9 cellular contexts compared by ENCODE assay signal in the genomic region with DNA sequence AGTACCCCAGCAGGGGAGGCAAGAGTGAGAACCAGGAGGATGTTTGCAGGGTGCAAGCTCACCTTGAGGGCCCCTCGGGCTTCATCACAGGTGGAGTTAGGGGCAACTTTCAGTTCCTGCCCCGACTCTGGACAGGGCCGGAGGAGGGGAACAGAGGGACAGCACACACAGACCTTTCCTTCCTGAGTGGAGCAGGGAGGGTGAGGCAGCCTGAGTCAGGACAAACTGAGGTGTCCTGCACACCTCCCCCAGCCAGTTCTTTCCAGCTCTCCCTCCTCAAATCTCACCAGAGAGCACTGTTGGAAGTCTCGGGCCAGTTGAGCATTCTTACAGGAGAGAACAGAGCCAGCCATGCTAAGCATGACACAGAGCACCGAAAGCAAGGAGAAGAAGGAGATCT. TPM values are rescaled to one million over a fixed set of nuclear protein-coding genes. Genes with fewer than 3 reads are reported as not detected.
DNase-seq lines count a peak whose midpoint lies in the region; ATAC-seq and TF ChIP-seq lines count a peak whose summit lies in the region.
"Had no signal": no experiment of that assay in that cellular context is flagged by ENCODE, and none has a peak within 500 bp of the region (broad histone marks: within the 10 kb centered on the region; RNA-seq: fewer than 3 reads in every experiment).

No MANE protein-coding gene starts in this region.

- H3K4me3 ChIP-seq in ACC112 (ENCODE audit: low read depth, low read length) (peak overlapping the region; percentile 95), brain microvascular endothelial cell (ENCODE audit: low read depth, low read length) (peak overlapping the region; percentile 74), mesendoderm (ENCODE audit: low read length) (no peak overlapping the region), uterus (peak overlapping the region in 1 of 2 donors; percentile 92)

- H3K27me3 ChIP-seq in ACC112 (ENCODE audit: insufficient read depth, low read length): no peaks in the 10 kb centered on the region
- no peaks in the 10 kb centered on the region for H3K27me3 ChIP-seq in brain microvascular endothelial cell (replicated peaks)
- no peaks in the 10 kb centered on the region for H3K27me3 ChIP-seq in mesendoderm (ENCODE audit: insufficient read depth, low read length, poor library complexity)
- no peaks in the 10 kb centered on the region for H3K27me3 ChIP-seq in uterus

- H4K8ac ChIP-seq in mesendoderm (ENCODE audit: low read depth, low read length): no peak overlapping the region

- no peak overlapping the region for H4K5ac ChIP-seq in mesendoderm (ENCODE audit: low read length)

- intact Hi-C loops in uterus (cut with DNase I; ENCODE audit: low total_unique reads): no loop called here

- no peaks in the 10 kb centered on the region for H3K9me3 Mint-ChIP-seq in HFFc6

- peaks cover 48% of the 10 kb centered on the region for H3K4me1 Mint-ChIP-seq in HFFc6 (ENCODE audit: low read depth)

- H2BK15ac ChIP-seq in mesendoderm (replicated peaks; ENCODE audit: low read depth): no peak overlapping the region

- H3K36me3 Mint-ChIP-seq in HFFc6 (ENCODE audit: low read depth): peaks cover 7% of the 10 kb centered on the region

- H3K23ac ChIP-seq in mesendoderm (ENCODE audit: low read length): peak overlapping the region; percentile 31

- WGBS in mesendoderm (ENCODE audit: extremely low coverage, insufficient coverage, low lambda C conversion rate): no CpG with 5 or more reads among the region's 5 CpGs

- H3K4me1 ChIP-seq in ACC112 (ENCODE audit: control insufficient read depth, insufficient read depth, low read length, unreplicated experiment): peaks cover 26% of the 10 kb centered on the region
- peaks cover 8% of the 10 kb centered on the region for H3K4me1 ChIP-seq in mesendoderm (ENCODE audit: control insufficient read depth, low read depth, low read length)
- H3K4me1 ChIP-seq in uterus: peaks cover 0 to 18% of the 10 kb centered on the region in 2 donors

- H3K36me3 ChIP-seq in ACC112 (ENCODE audit: insufficient read depth, low read length) (peaks cover 4% of the 10 kb centered on the region), brain microvascular endothelial cell (replicated peaks) (peaks cover 5% of the 10 kb centered on the region), mesendoderm (ENCODE audit: control insufficient read depth, insufficient read depth, low read length) (peaks cover 3% of the 10 kb centered on the region), uterus (no peaks in the 10 kb centered on the region)

- peaks cover 17% of the 10 kb centered on the region for H3K79me2 ChIP-seq in ACC112 (ENCODE audit: control insufficient read depth, insufficient read depth, low read length, unreplicated experiment)
- H3K79me2 ChIP-seq in mesendoderm (ENCODE audit: control insufficient read depth, insufficient read depth, low read length): no peaks in the 10 kb centered on the region

- TF ChIP-seq POLR2A in uterus (IDR thresholded peaks at IDR 0.05): no peak

- peaks cover 2% of the 10 kb centered on the region for H3K27me3 Mint-ChIP-seq in HFFc6 (ENCODE audit: insufficient read depth)

- in situ Hi-C loops in brain microvascular endothelial cell (cut with HindIII; ENCODE audit: low pct_ligation_motif_present, low sequenced_read_pairs): no loop called here

- H3K18ac ChIP-seq in mesendoderm (ENCODE audit: low read length): no peak overlapping the region

- peak; percentile 46 for DNase-seq in HFFc6
- no peak for DNase-seq in brain microvascular endothelial cell
- no peak for DNase-seq in mesendoderm
- DNase-seq in uterus: no peak
- no peak for DNase-seq in NCI-H2081 treated with DMSO at 0.1 percent for 48 hours (lab: John Stamatoyannopoulos, UW)
- DNase-seq: stimulated activated CD4-positive, alpha-beta T cell treated with anti-CD3 and anti-CD28 coated beads, Interleukin-2, amount 100 ng/mL, for 48 hours had no signal

- H3K4me3 Mint-ChIP-seq in HFFc6: peak overlapping the region; percentile 90

- peaks cover 4% of the 10 kb centered on the region for H3K79me1 ChIP-seq in mesendoderm (ENCODE audit: low read length)

- TF ChIP-seq CTCF in HFFc6 (IDR thresholded peaks at IDR 0.05) (no peak), brain microvascular endothelial cell (IDR thresholded peaks at IDR 0.05; ENCODE audit: low read depth, low read length, missing control alignments) (no peak), uterus (IDR thresholded peaks at IDR 0.05) (no peak)

- H2BK5ac ChIP-seq in mesendoderm (ENCODE audit: low read length): no peak overlapping the region

- H3K27ac Mint-ChIP-seq in HFFc6: peak overlapping the region; percentile 79

- peak overlapping the region; percentile 6 for H2AK5ac ChIP-seq in mesendoderm (ENCODE audit: low read length)

- peak overlapping the region; percentile 59 for H3K56ac ChIP-seq in mesendoderm (ENCODE audit: low read length)

- no peak overlapping the region for H3K27ac ChIP-seq in ACC112 (ENCODE audit: low read depth, low read length)
- no peak overlapping the region for H3K27ac ChIP-seq in brain microvascular endothelial cell
- no peak overlapping the region for H3K27ac ChIP-seq in mesendoderm (ENCODE audit: low read depth, low read length)
- H3K27ac ChIP-seq in uterus: peak overlapping the region in 1 of 2 donors; percentile 98

- no peak overlapping the region for H2AFZ ChIP-seq in ACC112 (ENCODE audit: low read length, unreplicated experiment)

- peak overlapping the region; percentile 85 for H3K9ac ChIP-seq in mesendoderm (ENCODE audit: low read length)

- H3K4ac ChIP-seq in mesendoderm (ENCODE audit: low read depth, low read length): no peak overlapping the region

- H3K4me2 ChIP-seq in mesendoderm (ENCODE audit: low read length): peak overlapping the region; percentile 14

- no peaks in the 10 kb centered on the region for H3K9me3 ChIP-seq in uterus

- ATAC-seq in GM18861 (IDR thresholded peaks at IDR 0.05; ENCODE audit: unreplicated experiment): no peak
- no peak for ATAC-seq in HG02981 (IDR thresholded peaks at IDR 0.05; ENCODE audit: unreplicated experiment)

- no peak overlapping the region for H2BK120ac ChIP-seq in mesendoderm (ENCODE audit: low read depth, low read length)

RNA-seq across cellular contexts. Expression of gene ENTREP3, which starts 1.5 kb away (rescaled TPM):
- 10 to 100 TPM; 53.6 to 81.3 (median 58.8) TPM for total RNA-seq in HFFc6 (2021; fragmentation: NEBNext Ultra II Directional; extraction: Animal tissue kit (Norgen Biotek cat#: 25700))
- 28.0 TPM for polyA plus RNA-seq in mesendoderm (2013, experiment 1 of 2)
- 27.0 TPM for polyA plus RNA-seq in mesendoderm (2013, experiment 2 of 2)
- total RNA-seq in uterus: 10 to 100 TPM in 2 of 4 donors, 1 to 10 TPM in 2; 5.3 to 28.2 (median 11.7) TPM

RNA-seq across cellular contexts. Expression of gene SCAMP3, which starts 8.4 kb away (rescaled TPM):
- total RNA-seq in HFFc6 (2021; fragmentation: NEBNext Ultra II Directional; extraction: Animal tissue kit (Norgen Biotek cat#: 25700)): 100 to 1,000 TPM; 125 to 150 (median 135) TPM
- 51.3 TPM for polyA plus RNA-seq in mesendoderm (2013, experiment 1 of 2)
- 49.6 TPM for polyA plus RNA-seq in mesendoderm (2013, experiment 2 of 2)
- total RNA-seq in uterus: 10 to 100 TPM in 3 of 4 donors, 1 to 10 TPM in 1; 10.0 to 44.4 (median 29.2) TPM

RNA-seq across cellular contexts. Expression of gene CLK2, which starts 19.5 kb away (rescaled TPM):
- 10 to 100 TPM; 24.8 to 32.8 (median 30.0) TPM for total RNA-seq in HFFc6 (2021; fragmentation: NEBNext Ultra II Directional; extraction: Animal tissue kit (Norgen Biotek cat#: 25700))
- polyA plus RNA-seq in mesendoderm (2013, experiment 1 of 2): 51.4 TPM
- polyA plus RNA-seq in mesendoderm (2013, experiment 2 of 2): 48.2 TPM
- 10 to 100 TPM; 25.4 to 75.3 (median 39.3) TPM for total RNA-seq in uterus

RNA-seq across cellular contexts. Expression of gene HCN3, which starts 23.5 kb away (rescaled TPM):
- total RNA-seq in HFFc6 (2021; fragmentation: NEBNext Ultra II Directional; extraction: Animal tissue kit (Norgen Biotek cat#: 25700)): 1 to 10 TPM; 1.3 to 1.6 (median 1.5) TPM
- 1.5 TPM for polyA plus RNA-seq in mesendoderm (2013, experiment 1 of 2)
- polyA plus RNA-seq in mesendoderm (2013, experiment 2 of 2): 1.4 TPM
- total RNA-seq in uterus: 1 to 10 TPM in 2 of 4 donors, not detected in 2; 4.2 to 5.5 TPM

RNA-seq across cellular contexts. Expression of gene MTX1, which starts 45.3 kb away (rescaled TPM):
- 10 to 100 TPM; 49.8 to 55.4 (median 51.5) TPM for total RNA-seq in HFFc6 (2021; fragmentation: NEBNext Ultra II Directional; extraction: Animal tissue kit (Norgen Biotek cat#: 25700))
- polyA plus RNA-seq in mesendoderm (2013, experiment 1 of 2): 40.8 TPM
- 40.6 TPM for polyA plus RNA-seq in mesendoderm (2013, experiment 2 of 2)
- 10 to 100 TPM in 3 of 4 donors, 1 to 10 TPM in 1; 9.7 to 62.4 (median 26.0) TPM for total RNA-seq in uterus
